Comparison of ENCODE assay signal across 1 cellular context in genomic region chr7:33742999-33743587, GRCh38.
TF ChIP-seq lines count a peak whose summit lies in the region.

No MANE protein-coding gene starts in this region.

TF ChIP-seq in SK-N-SH, 30 proteins besides CTCF, POLR2A, EP300 and RAD21 (continued from another document):
- TF ChIP-seq ZBTB33 (IDR thresholded peaks at IDR 0.05; ENCODE audit: borderline replicate concordance, low read depth) = no peak
- TF ChIP-seq IRF3 (IDR thresholded peaks at IDR 0.05; ENCODE audit: low read depth, low read length) = no peak
- no peak for TF ChIP-seq RXRA (IDR thresholded peaks at IDR 0.05; ENCODE audit: borderline replicate concordance, low read depth)
- TF ChIP-seq GABPA (IDR thresholded peaks at IDR 0.05; ENCODE audit: low read depth) = no peak
TF ChIP-seq in SK-N-SH: peak in this region for 0.
